In the genomic region with DNA sequence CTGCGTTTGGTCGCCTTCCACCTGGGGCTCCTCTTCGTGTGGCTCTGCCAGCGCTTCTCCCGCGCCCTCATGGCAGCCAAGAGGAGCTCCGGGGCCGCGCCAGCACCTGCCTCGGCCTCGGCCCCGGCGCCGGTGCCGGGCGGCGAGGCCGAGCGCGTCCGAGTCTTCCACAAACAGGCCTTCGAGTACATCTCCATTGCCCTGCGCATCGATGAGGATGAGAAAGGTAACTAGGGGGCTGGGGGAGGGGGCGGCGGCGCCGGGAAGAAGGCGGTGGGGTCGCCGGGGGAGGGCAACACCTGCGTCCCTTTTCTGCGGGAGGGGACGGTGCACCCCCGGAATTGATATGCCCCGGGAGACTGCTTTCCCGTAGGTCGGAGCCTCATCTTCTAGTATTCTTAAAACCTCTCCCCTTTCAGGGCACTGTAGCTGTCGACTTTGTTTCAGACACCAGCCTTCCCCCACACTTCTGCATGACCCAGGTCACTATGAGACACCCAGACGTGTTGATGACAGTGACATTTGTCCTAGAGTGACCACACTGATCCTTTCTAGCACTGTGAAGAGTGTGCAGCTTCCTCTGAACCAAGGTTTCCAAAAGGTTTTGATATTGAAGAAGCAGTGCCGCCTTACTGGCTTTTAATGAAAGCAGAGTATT, we compare ENCODE assay signal across 8 cellular contexts. TPM values are rescaled to one million over a fixed set of nuclear protein-coding genes. Genes with fewer than 3 reads are reported as not detected.
DNase-seq lines count a peak whose midpoint lies in the region; ATAC-seq and TF ChIP-seq lines count a peak whose summit lies in the region.

No MANE protein-coding gene starts in this region.

- intact Hi-C loops in activated naive CD4-positive, alpha-beta T cell treated with anti-CD3 and anti-CD28 coated beads for 36 hours (cut with micrococcal nuclease): loop anchor here (5.0 to 10.0 kb wide), 2 partner anchors 1411 to 1533 kb away; a partner anchor contains a TSS
- intact Hi-C loops in testis (cut with DNase I; ENCODE audit: low total_unique reads): loop anchor here (10.0 kb wide), 1 partner anchor 49 kb away; a partner anchor contains a TSS

- ATAC-seq in HG02981 (IDR thresholded peaks at IDR 0.05; ENCODE audit: unreplicated experiment) (peak; percentile 8), lung (ENCODE audit: insufficient read depth, low FRiP score) (no peak), HG02678 (IDR thresholded peaks at IDR 0.05; ENCODE audit: unreplicated experiment) (no peak)

- H3K4me1 ChIP-seq in lung (ENCODE audit: control insufficient read depth in 2 of 2, insufficient read depth in 2 of 2, low read length in 2 of 2): peaks cover 2 to 6% of the 10 kb centered on the region in 2 donors
- no peaks in the 10 kb centered on the region for H3K4me1 ChIP-seq in testis

- no peaks in the 10 kb centered on the region for H3K9me3 ChIP-seq in lung (ENCODE audit: control insufficient read depth in 2 of 2, insufficient read depth in 1 of 2, low read length in 1 of 2)
- no peaks in the 10 kb centered on the region for H3K9me3 ChIP-seq in testis

- WGBS in lung, 2 donors: 0 to 1% methylated on average over 34 to 41 of the region's 41 CpGs
- WGBS in testis, 2 donors: 1 to 2% methylated on average over 3 to 38 of the region's 41 CpGs

- H3K36me3 Mint-ChIP-seq in activated naive CD4-positive, alpha-beta T cell treated with anti-CD3 and anti-CD28 coated beads for 36 hours (ENCODE audit: low read depth): peaks cover 2% of the 10 kb centered on the region
- peaks cover 1% of the 10 kb centered on the region for H3K36me3 Mint-ChIP-seq in chondrocyte (ENCODE audit: low read depth)

- H3K27ac ChIP-seq in lung (ENCODE audit: low read depth in 1 of 2, low read length in 1 of 2) (peak overlapping the region; percentile 90 to 100), testis (peak overlapping the region; percentile 81 to 92)

- H3K27me3 ChIP-seq in lung (ENCODE audit: control insufficient read depth, insufficient read depth): no peaks in the 10 kb centered on the region
- no peaks in the 10 kb centered on the region for H3K27me3 ChIP-seq in testis

- peak overlapping the region; percentile 96 for H3K4me3 Mint-ChIP-seq in activated naive CD4-positive, alpha-beta T cell treated with anti-CD3 and anti-CD28 coated beads for 36 hours
- peak overlapping the region; percentile 93 for H3K4me3 Mint-ChIP-seq in chondrocyte (ENCODE audit: unreplicated experiment)

- H3K36me3 ChIP-seq in lung (ENCODE audit: control insufficient read depth in 2 of 2, insufficient read depth in 2 of 2, low read length in 2 of 2) (peaks cover 0 to 3% of the 10 kb centered on the region in 2 donors), testis (ENCODE audit: low read depth, missing control alignments) (no peaks in the 10 kb centered on the region)

- peak overlapping the region; percentile 89 for H3K27ac Mint-ChIP-seq in activated naive CD4-positive, alpha-beta T cell treated with anti-CD3 and anti-CD28 coated beads for 36 hours
- peak overlapping the region; percentile 82 for H3K27ac Mint-ChIP-seq in chondrocyte (ENCODE audit: unreplicated experiment)

- H3K4me3 ChIP-seq in lung (peak overlapping the region; percentile 87), testis (peak overlapping the region; percentile 80 to 93)

- no peak for TF ChIP-seq CTCF in chondrocyte (IDR thresholded peaks at IDR 0.05)
- TF ChIP-seq CTCF in lung (IDR thresholded peaks at IDR 0.05; ENCODE audit: control extremely low read depth, extremely low read depth): no peak
- TF ChIP-seq CTCF in testis (IDR thresholded peaks at IDR 0.05): no peak

- DNase-seq in activated naive CD4-positive, alpha-beta T cell treated with anti-CD3 and anti-CD28 coated beads for 36 hours: peak; percentile 33
- DNase-seq in activated naive CD4-positive, alpha-beta T cell treated with Interleukin-2 at 50 U/mL for 16 hours: no peak
- peak; percentile 43 for DNase-seq in RPMI8226
- DNase-seq in chondrocyte (ENCODE audit: low spot score): no peak
- DNase-seq in lung (ENCODE audit: low spot score): peak; percentile 29
- peak; percentile 35 for DNase-seq in testis

- no peaks in the 10 kb centered on the region for H3K27me3 Mint-ChIP-seq in activated naive CD4-positive, alpha-beta T cell treated with anti-CD3 and anti-CD28 coated beads for 36 hours (ENCODE audit: low read depth)
- no peaks in the 10 kb centered on the region for H3K27me3 Mint-ChIP-seq in chondrocyte (ENCODE audit: low read depth)

- CTCF ChIA-PET in activated naive CD4-positive, alpha-beta T cell treated with anti-CD3 and anti-CD28 coated beads for 36 hours (lab: Charles Lee): interaction anchor here (0.6 to 1.1 kb wide), 4 partner anchors 24 to 436 kb away, joined by 3 to 6 read pairs (median 4); a partner anchor contains a TSS

- no peak for TF ChIP-seq POLR2A in testis (IDR thresholded peaks at IDR 0.05)

- H3K9me3 Mint-ChIP-seq in activated naive CD4-positive, alpha-beta T cell treated with anti-CD3 and anti-CD28 coated beads for 36 hours: no peaks in the 10 kb centered on the region
- no peaks in the 10 kb centered on the region for H3K9me3 Mint-ChIP-seq in chondrocyte (ENCODE audit: low read depth)

- peaks cover 24% of the 10 kb centered on the region for H3K4me1 Mint-ChIP-seq in activated naive CD4-positive, alpha-beta T cell treated with anti-CD3 and anti-CD28 coated beads for 36 hours (ENCODE audit: low read depth)
- peaks cover 28% of the 10 kb centered on the region for H3K4me1 Mint-ChIP-seq in chondrocyte (ENCODE audit: low read depth)

RNA-seq across cellular contexts. Expression of a gene that starts 0.8 kb away (rescaled TPM):
- 10 to 100 TPM; 12.0 to 12.8 TPM for total RNA-seq in activated naive CD4-positive, alpha-beta T cell treated with anti-CD3 and anti-CD28 coated beads for 36 hours
- total RNA-seq in chondrocyte (19.7 to 23.7 TPM (median 20.5 TPM) in 3 replicates), lung (10 to 100 TPM; 12.8 to 30.5 TPM), testis (10 to 100 TPM; 28.3 to 34.2 TPM)
- polyA plus RNA-seq in lung (1 to 10 TPM; 4.1 to 6.5 TPM), testis (ENCODE audit: insufficient read depth, low read depth, low replicate concordance) (18.4 TPM)

RNA-seq across cellular contexts. Expression of a gene that starts 24.5 kb away (rescaled TPM):
- total RNA-seq in activated naive CD4-positive, alpha-beta T cell treated with anti-CD3 and anti-CD28 coated beads for 36 hours: 10 to 100 TPM; 80.1 to 88.5 TPM
- total RNA-seq in chondrocyte (51.5 to 60.6 TPM (median 51.8 TPM) in 3 replicates), lung (10 to 100 TPM; 53.8 to 78.2 TPM), testis (10 to 100 TPM; 31.8 to 37.2 TPM)
- polyA plus RNA-seq in lung (100 to 1,000 TPM in 1 of 2 donors, 10 to 100 TPM in 1; 60.0 to 144 TPM), testis (ENCODE audit: insufficient read depth, low read depth, low replicate concordance) (53.7 TPM)

RNA-seq across cellular contexts. Expression of a gene that starts 53.3 kb away (rescaled TPM):
- 10 to 100 TPM; 39.5 to 42.0 TPM for total RNA-seq in activated naive CD4-positive, alpha-beta T cell treated with anti-CD3 and anti-CD28 coated beads for 36 hours
- total RNA-seq in chondrocyte: 36.9 to 43.5 TPM (median 41.9 TPM) in 3 replicates
- 10 to 100 TPM; 30.7 to 33.4 TPM for total RNA-seq in lung
- polyA plus RNA-seq in lung: 10 to 100 TPM; 31.0 to 38.5 TPM
- total RNA-seq in testis: 10 to 100 TPM; 59.9 to 61.1 TPM
- 167 TPM for polyA plus RNA-seq in testis (ENCODE audit: insufficient read depth, low read depth, low replicate concordance)

Comparison
In these comparisons a context has a peak if more than half of its experiments do, and no peak if none do; other contexts are left out.
1. DNase-seq: peak in activated naive CD4-positive, alpha-beta T cell treated with anti-CD3 and anti-CD28 coated beads for 36 hours (single experiment), RPMI8226 (single experiment), lung (single experiment) and testis (single experiment); none in activated naive CD4-positive, alpha-beta T cell treated with Interleukin-2 at 50 U/mL for 16 hours (single experiment) and chondrocyte (single experiment).